Comparison of ENCODE assay signal across 12 cellular contexts in genomic region chr11:59199546-59200420, GRCh38. TPM values are rescaled to one million over a fixed set of nuclear protein-coding genes. Genes with fewer than 3 reads are reported as not detected.
A peak's percentile ranks its signal among the peaks of the same experiment; 100 is the strongest.
DNase-seq lines count a peak whose midpoint lies in the region; ATAC-seq and TF ChIP-seq lines count a peak whose summit lies in the region.
"Had no signal": no experiment of that assay in that cellular context is flagged by ENCODE, and none has a peak within 500 bp of the region (broad histone marks: within the 10 kb centered on the region; RNA-seq: fewer than 3 reads in every experiment).

No MANE protein-coding gene starts in this region.

- TF ChIP-seq CTCF in HFFc6 (IDR thresholded peaks at IDR 0.05) = no peak

- H3K4me1 Mint-ChIP-seq in CD4-positive, alpha-beta memory T cell = peaks cover 5 to 20% (median 13%) of the 10 kb centered on the region in 4 donors
- H3K4me1 Mint-ChIP-seq in central memory CD8-positive, alpha-beta T cell = no peaks in the 10 kb centered on the region
- peaks cover 48% of the 10 kb centered on the region for H3K4me1 Mint-ChIP-seq in HFFc6 (ENCODE audit: low read depth)

- no peaks in the 10 kb centered on the region for H3K9me3 ChIP-seq in CD4-positive, alpha-beta memory T cell (ENCODE audit: control insufficient read depth in 1 of 2, low read length in 2 of 2)
- H3K9me3 ChIP-seq in MG63 = no peaks in the 10 kb centered on the region

- POLR2A ChIA-PET in CD4-positive, alpha-beta memory T cell (lab: Charles Lee; ENCODE audit: partially characterized antibody) = no interaction called here

- H3K27me3 ChIP-seq in CD4-positive, alpha-beta memory T cell (ENCODE audit: insufficient read depth, low read length) = no peaks in the 10 kb centered on the region
- H3K27me3 ChIP-seq in MG63 = no peaks in the 10 kb centered on the region
- H3K27me3 ChIP-seq: dorsolateral prefrontal cortex had no signal

- intact Hi-C loops in CD4-positive, alpha-beta memory T cell (cut with micrococcal nuclease) = no loop called here

- H3K27ac ChIP-seq in CD4-positive, alpha-beta memory T cell (ENCODE audit: low read depth, low read length) = no peak overlapping the region
- H3K27ac ChIP-seq: parathyroid adenoma had no signal

- no peaks in the 10 kb centered on the region for H3K27me3 Mint-ChIP-seq in CD4-positive, alpha-beta memory T cell
- no peaks in the 10 kb centered on the region for H3K27me3 Mint-ChIP-seq in central memory CD8-positive, alpha-beta T cell
- H3K27me3 Mint-ChIP-seq in HFFc6 (ENCODE audit: insufficient read depth) = peaks cover 1% of the 10 kb centered on the region; the same call in 1 of the 2 replicates

- H3K4me3 Mint-ChIP-seq in CD4-positive, alpha-beta memory T cell = peak overlapping the region in 2 of 8 donors; percentile 4 to 6
- H3K4me3 Mint-ChIP-seq in central memory CD8-positive, alpha-beta T cell = no peak overlapping the region
- H3K4me3 Mint-ChIP-seq in HFFc6 = no peak overlapping the region

- CTCF ChIA-PET in CD4-positive, alpha-beta memory T cell (lab: Charles Lee; ENCODE audit: partially characterized antibody) = interaction anchor here (1.2 to 4.0 kb wide), 6 partner anchors 11 to 28 kb away, joined by 3 to 26 read pairs (median 9); partner anchors contain the start of gene DTX4

- H3K4me1 ChIP-seq in CD4-positive, alpha-beta memory T cell (ENCODE audit: insufficient read depth, low read length) = peaks cover 7% of the 10 kb centered on the region
- H3K4me1 ChIP-seq: parathyroid adenoma had no signal

- H3K27ac Mint-ChIP-seq in CD4-positive, alpha-beta memory T cell = no peak overlapping the region
- H3K27ac Mint-ChIP-seq in central memory CD8-positive, alpha-beta T cell (ENCODE audit: low read depth) = no peak overlapping the region
- no peak overlapping the region for H3K27ac Mint-ChIP-seq in HFFc6

- H3K4me3 ChIP-seq in CD4-positive, alpha-beta memory T cell (ENCODE audit: low read length in 2 of 2) = no peak overlapping the region
- no peak overlapping the region for H3K4me3 ChIP-seq in MG63
- H3K4me3 ChIP-seq: dorsolateral prefrontal cortex had no signal

- no peaks in the 10 kb centered on the region for H3K9me3 Mint-ChIP-seq in CD4-positive, alpha-beta memory T cell
- no peaks in the 10 kb centered on the region for H3K9me3 Mint-ChIP-seq in central memory CD8-positive, alpha-beta T cell
- H3K9me3 Mint-ChIP-seq in HFFc6 = no peaks in the 10 kb centered on the region

- DNase-seq in CD4-positive, alpha-beta memory T cell = peak in 3 of 5 donors; percentile 10 to 45 (median 28)
- DNase-seq in central memory CD8-positive, alpha-beta T cell (ENCODE audit: low spot score in 2 of 2) = no peak
- DNase-seq in LoVo (ENCODE audit: low spot score) = no peak
- no peak for DNase-seq in MG63
- DNase-seq in HFFc6 = no peak
- DNase-seq: DMS 273 treated with DMSO at 0.1 percent for 48 hours, dorsolateral prefrontal cortex had no signal

- peaks cover 0 to 23% of the 10 kb centered on the region in 2 donors for H3K36me3 Mint-ChIP-seq in CD4-positive, alpha-beta memory T cell
- no peaks in the 10 kb centered on the region for H3K36me3 Mint-ChIP-seq in central memory CD8-positive, alpha-beta T cell (ENCODE audit: insufficient read depth)
- peaks cover 6% of the 10 kb centered on the region for H3K36me3 Mint-ChIP-seq in HFFc6 (ENCODE audit: low read depth)

- H3K36me3 ChIP-seq in CD4-positive, alpha-beta memory T cell (ENCODE audit: insufficient read depth, low read length) = no peaks in the 10 kb centered on the region
- peaks cover 100% of the 10 kb centered on the region for H3K36me3 ChIP-seq in MG63

- ATAC-seq in GM18909 (IDR thresholded peaks at IDR 0.05; ENCODE audit: poor library complexity, unreplicated experiment) = peak; percentile 41
- peak; percentile 43 for ATAC-seq in HG02981 (IDR thresholded peaks at IDR 0.05; ENCODE audit: unreplicated experiment)
- peak; percentile 40 for ATAC-seq in central memory CD8-positive, alpha-beta T cell (replicated peaks; ENCODE audit: extremely low read depth, poor library complexity, severe bottlenecking)
- ATAC-seq in GM19397 (IDR thresholded peaks at IDR 0.05; ENCODE audit: unreplicated experiment) = no peak
- ATAC-seq: HCT116 had no signal

RNA-seq across cellular contexts. Expression of gene MPEG1, which starts 12.9 kb away (rescaled TPM):
- total RNA-seq in CD4-positive, alpha-beta memory T cell = 1 to 10 TPM; 2.1 to 2.7 TPM
- polyA plus RNA-seq in CD4-positive, alpha-beta memory T cell = under 1 TPM; 0.14 to 0.25 TPM
- total RNA-seq in MG63 (2014; rRNA removed; shearing (Covaris generic); ENCODE audit: low replicate concordance) = not detected in 2 replicates
- total RNA-seq in HFFc6 (2021; fragmentation: NEBNext Ultra II Directional; extraction: Animal tissue kit (Norgen Biotek cat#: 25700)) = not detected

RNA-seq across cellular contexts. Expression of gene DTX4, which starts 27.9 kb away (rescaled TPM):
- total RNA-seq in CD4-positive, alpha-beta memory T cell = 1 to 10 TPM; 2.9 to 3.4 TPM
- under 1 TPM; 0.09 to 0.76 TPM for polyA plus RNA-seq in CD4-positive, alpha-beta memory T cell
- 18.8 and 22.7 TPM in 2 replicates for total RNA-seq in MG63 (2014; rRNA removed; shearing (Covaris generic); ENCODE audit: low replicate concordance)
- total RNA-seq in HFFc6 (2021; fragmentation: NEBNext Ultra II Directional; extraction: Animal tissue kit (Norgen Biotek cat#: 25700)) = 1 to 10 TPM; 3.2 to 4.6 (median 4.1) TPM

RNA-seq across cellular contexts. Expression of gene FAM111A, which starts 57.1 kb away (rescaled TPM):
- 100 to 1,000 TPM; 128 to 130 TPM for total RNA-seq in CD4-positive, alpha-beta memory T cell
- 10 to 100 TPM; 22.8 to 27.4 TPM for polyA plus RNA-seq in CD4-positive, alpha-beta memory T cell
- 51.9 and 55.0 TPM in 2 replicates for total RNA-seq in MG63 (2014; rRNA removed; shearing (Covaris generic); ENCODE audit: low replicate concordance)
- 10 to 100 TPM; 28.7 to 56.6 (median 46.7) TPM for total RNA-seq in HFFc6 (2021; fragmentation: NEBNext Ultra II Directional; extraction: Animal tissue kit (Norgen Biotek cat#: 25700))

Comparison
In these comparisons a context has a peak if more than half of its experiments do, and no peak if none do; other contexts are left out.
1. DNase-seq: peak in CD4-positive, alpha-beta memory T cell (3 of 5); none in central memory CD8-positive, alpha-beta T cell (0 of 2), LoVo (single experiment), MG63 (single experiment) and HFFc6 (single experiment).